31 cellular contexts compared by ENCODE assay signal in the genomic region with DNA sequence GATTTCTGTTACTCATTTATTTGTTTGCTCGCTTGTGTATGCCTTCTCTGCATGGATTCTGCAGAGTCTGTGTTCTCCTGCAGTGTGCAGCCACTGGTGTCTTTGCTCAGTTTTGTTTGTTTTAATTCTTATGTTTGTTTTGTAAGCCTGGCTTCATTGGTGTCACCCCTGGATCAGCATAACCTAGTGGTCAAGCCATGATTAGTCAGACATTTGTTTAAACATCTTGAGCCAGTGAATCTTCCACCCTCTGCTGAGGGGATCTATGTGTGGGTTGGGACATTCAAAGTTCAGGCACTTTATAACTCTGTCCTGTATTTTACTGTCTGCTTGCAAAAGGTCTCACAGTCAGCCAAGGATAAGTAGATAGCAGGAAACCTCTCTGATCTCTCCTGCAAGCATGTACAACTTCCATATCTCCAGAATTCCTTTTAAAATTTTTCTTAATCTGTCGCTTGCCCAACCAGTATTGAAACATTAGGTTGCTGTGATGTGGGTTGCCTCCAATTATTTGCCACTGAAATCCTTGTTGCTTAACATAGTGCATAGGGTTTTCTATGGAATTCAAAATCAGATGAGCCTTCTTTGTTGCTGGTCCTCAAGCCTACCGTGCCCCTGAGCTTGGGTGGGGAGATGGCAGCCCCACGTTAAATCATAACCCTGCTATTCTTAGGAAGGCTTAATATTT.
DNase-seq lines count a peak whose midpoint lies in the region; TF ChIP-seq lines count a peak whose summit lies in the region.
"Had no signal": no experiment of that assay in that cellular context is flagged by ENCODE, and none has a peak within 500 bp of the region (broad histone marks: within the 10 kb centered on the region; RNA-seq: fewer than 3 reads in every experiment).

No MANE protein-coding gene starts in this region.

- no peaks in the 10 kb centered on the region for H3K79me1 ChIP-seq in trophoblast cell (ENCODE audit: low read length)

- no peak overlapping the region for H3K27ac ChIP-seq in trophoblast cell (ENCODE audit: low read depth, low read length)
- H3K27ac ChIP-seq: ascending aorta, foreskin keratinocyte, prostate gland, transverse colon had no signal

- H3K27me3 ChIP-seq in trophoblast cell (ENCODE audit: insufficient read depth, low read length), result no peaks in the 10 kb centered on the region
- H3K27me3 ChIP-seq: ascending aorta, MG63, transverse colon had no signal

- no peaks in the 10 kb centered on the region for H3K79me2 ChIP-seq in trophoblast cell (ENCODE audit: control insufficient read depth, insufficient read depth, low read length, poor library complexity)

- H3K18ac ChIP-seq in trophoblast cell (ENCODE audit: low read length), result no peak overlapping the region

- no peak overlapping the region for H4K91ac ChIP-seq in trophoblast cell (ENCODE audit: low read depth, low read length)

- H3K4me1 ChIP-seq in trophoblast cell (ENCODE audit: control insufficient read depth in 1 of 2, insufficient read depth in 2 of 2, low read length in 2 of 2), result no peaks in the 10 kb centered on the region
- H3K4me1 ChIP-seq: ascending aorta, foreskin keratinocyte, prostate gland had no signal

- no peaks in the 10 kb centered on the region for H3K36me3 Mint-ChIP-seq in activated T-helper 2 cell treated with anti-CD3 and anti-CD28 coated beads, Interferon-gamma antibody, Interleukin-2, Interleukin-4, amounts not matched to agents 10 μg/mL and 5 μg/mL and 100 μg/mL, durations not matched to agents 14 hours and 24 hours and 36 hours (ENCODE audit: low read depth)
- H3K36me3 Mint-ChIP-seq: stimulated activated effector memory CD8-positive, alpha-beta T cell treated with anti-CD3 and anti-CD28 coated beads, Interleukin-12 subunit alpha, Interleukin-12 subunit beta, amount 100 ng/mL, for 72 hours had no signal

- H3K14ac ChIP-seq in trophoblast cell (ENCODE audit: low read length), result no peak overlapping the region

- TF ChIP-seq CTCF in fibroblast of villous mesenchyme (IDR thresholded peaks at IDR 0.05; ENCODE audit: insufficient read depth, low read depth, low read length), result no peak

- WGBS in trophoblast cell (ENCODE audit: extremely low coverage, insufficient coverage, insufficient read length), result no CpG with 5 or more reads among the region's 4 CpGs

- no peak overlapping the region for H2BK120ac ChIP-seq in trophoblast cell (ENCODE audit: insufficient read depth, low read length, poor library complexity)

- H3K4me2 ChIP-seq in trophoblast cell (ENCODE audit: low read length), result no peak overlapping the region
- H3K4me2 ChIP-seq: GM23338 had no signal

- H3K4me3 Mint-ChIP-seq in activated T-helper 2 cell treated with anti-CD3 and anti-CD28 coated beads, Interferon-gamma antibody, Interleukin-2, Interleukin-4, amounts not matched to agents 10 μg/mL and 5 μg/mL and 100 μg/mL, durations not matched to agents 14 hours and 24 hours and 36 hours (ENCODE audit: low read depth), result no peak overlapping the region
- H3K4me3 Mint-ChIP-seq: activated naive CD8-positive, alpha-beta T cell treated with anti-CD3 and anti-CD28 coated beads, Interleukin-2, amount 10 ng/mL, durations not matched to agents 7 days and 5 days; activated T-cell treated with anti-CD3 and anti-CD28 coated beads, Interleukin-2, amount 50 U/mL, for 4 hours; dendritic cell treated with granulocyte-macrophage colony-stimulating factor and Interleukin-4, amounts not matched to agents 40 ng/mL and 50 ng/mL, for 4 days; endodermal cell; GM23338; mesothelial cell of epicardium; naive B cell; stimulated activated effector memory CD8-positive, alpha-beta T cell treated with anti-CD3 and anti-CD28 coated beads, Interleukin-12 subunit alpha, Interleukin-12 subunit beta, amount 100 ng/mL, for 72 hours had no signal

- no peak overlapping the region for H3K27ac Mint-ChIP-seq in activated T-helper 2 cell treated with anti-CD3 and anti-CD28 coated beads, Interferon-gamma antibody, Interleukin-2, Interleukin-4, amounts not matched to agents 10 μg/mL and 5 μg/mL and 100 μg/mL, durations not matched to agents 14 hours and 24 hours and 36 hours
- H3K27ac Mint-ChIP-seq: activated naive CD8-positive, alpha-beta T cell treated with anti-CD3 and anti-CD28 coated beads, Interleukin-2, amount 10 ng/mL, durations not matched to agents 7 days and 5 days; dendritic cell treated with granulocyte-macrophage colony-stimulating factor and Interleukin-4, amounts not matched to agents 40 ng/mL and 50 ng/mL, for 4 days; endodermal cell; GM23338; mesothelial cell of epicardium; naive B cell; stimulated activated effector memory CD8-positive, alpha-beta T cell treated with anti-CD3 and anti-CD28 coated beads, Interleukin-12 subunit alpha, Interleukin-12 subunit beta, amount 100 ng/mL, for 72 hours had no signal

- H3K4ac ChIP-seq in trophoblast cell (ENCODE audit: low read depth, low read length), result no peak overlapping the region

- H3K36me3 ChIP-seq in trophoblast cell (ENCODE audit: control insufficient read depth in 1 of 2, insufficient read depth in 2 of 2, low read length in 2 of 2), result no peaks in the 10 kb centered on the region
- H3K36me3 ChIP-seq: ascending aorta, MG63, prostate gland, transverse colon had no signal

- no peak overlapping the region for H2AFZ ChIP-seq in trophoblast cell (ENCODE audit: insufficient read depth, low read length, poor library complexity)
- H2AFZ ChIP-seq: GM23338 had no signal

- H3K4me3 ChIP-seq in fibroblast of villous mesenchyme (ENCODE audit: low read depth, low read length), result no peak overlapping the region
- H3K4me3 ChIP-seq in trophoblast cell (ENCODE audit: low read depth, low read length), result no peak overlapping the region
- H3K4me3 ChIP-seq: ascending aorta, GM23338, MG63, prostate gland, transverse colon had no signal

- no peak overlapping the region for H2BK12ac ChIP-seq in trophoblast cell (ENCODE audit: low read length)

- peaks cover 4% of the 10 kb centered on the region for H3K27me3 Mint-ChIP-seq in activated T-helper 2 cell treated with anti-CD3 and anti-CD28 coated beads, Interferon-gamma antibody, Interleukin-2, Interleukin-4, amounts not matched to agents 10 μg/mL and 5 μg/mL and 100 μg/mL, durations not matched to agents 14 hours and 24 hours and 36 hours (ENCODE audit: low read depth)

- peaks cover 6% of the 10 kb centered on the region for H3K9me3 Mint-ChIP-seq in activated T-helper 2 cell treated with anti-CD3 and anti-CD28 coated beads, Interferon-gamma antibody, Interleukin-2, Interleukin-4, amounts not matched to agents 10 μg/mL and 5 μg/mL and 100 μg/mL, durations not matched to agents 14 hours and 24 hours and 36 hours

- DNase-seq in DMS53 (lab: John Stamatoyannopoulos, UW), result peak; percentile 86
- DNase-seq in NCI-H748 (lab: John Stamatoyannopoulos, UW; ENCODE audit: unreplicated experiment), result peak; percentile 48
- peak; percentile 49 for DNase-seq in fibroblast of villous mesenchyme (ENCODE audit: low read depth)
- DNase-seq in trophoblast cell, result peak; percentile 30 to 74
- DNase-seq in NCI-H2081 (lab: John Stamatoyannopoulos, UW), result no peak
- no peak for DNase-seq in GM03348 (ENCODE audit: low spot score)
- DNase-seq in activated T-helper 2 cell treated with anti-CD3 and anti-CD28 coated beads, Interferon-gamma antibody, Interleukin-2, Interleukin-4, amounts not matched to agents 10 μg/mL and 5 μg/mL and 100 μg/mL, durations not matched to agents 14 hours and 24 hours and 36 hours (ENCODE audit: low spot score), result no peak
- DNase-seq in Ammon's horn (ENCODE audit: low spot score), result no peak
- DNase-seq: activated gamma-delta T cell treated with Interleukin-2 at 50 U/mL for 16 hours; activated naive CD8-positive, alpha-beta T cell treated with anti-CD3 and anti-CD28 coated beads, Interleukin-2, amount 10 ng/mL, durations not matched to agents 7 days and 5 days; activated T-cell treated with anti-CD3 and anti-CD28 coated beads, Interleukin-2, amount 50 U/mL, for 4 hours; central memory CD4-positive, alpha-beta T cell; DND-41; endodermal cell; foreskin keratinocyte; head of caudate nucleus; KG1; kidney; MG63; naive B cell; NCI-H1105; NCI-H1930; NCI-H524 treated with DMSO at 0.1 percent for 48 hours; stimulated activated CD4-positive, alpha-beta T cell treated with anti-CD3 and anti-CD28 coated beads, Interleukin-15, amount 100 ng/mL, for 24 hours; transverse colon had no signal

- intact Hi-C loops in activated T-helper 2 cell treated with anti-CD3 and anti-CD28 coated beads, Interferon-gamma antibody, Interleukin-2, Interleukin-4, amounts not matched to agents 10 μg/mL and 5 μg/mL and 100 μg/mL, durations not matched to agents 14 hours and 24 hours and 36 hours (cut with micrococcal nuclease), result no loop called here

- H4K8ac ChIP-seq in trophoblast cell (ENCODE audit: low read depth, low read length), result no peak overlapping the region

- H2BK5ac ChIP-seq in trophoblast cell (ENCODE audit: low read depth, low read length, poor library complexity), result no peak overlapping the region

- no peak overlapping the region for H4K12ac ChIP-seq in trophoblast cell (ENCODE audit: low read depth, low read length)

- H2AK5ac ChIP-seq in trophoblast cell (ENCODE audit: low read length), result no peak overlapping the region

- no peak overlapping the region for H3K9ac ChIP-seq in trophoblast cell (ENCODE audit: low read length)

- no peak overlapping the region for H3K23ac ChIP-seq in trophoblast cell (ENCODE audit: low read length)

- no peaks in the 10 kb centered on the region for H3K9me3 ChIP-seq in trophoblast cell (ENCODE audit: insufficient read depth, low read depth, low read length)
- H3K9me3 ChIP-seq: prostate gland had no signal

- no peaks in the 10 kb centered on the region for H3K4me1 Mint-ChIP-seq in activated T-helper 2 cell treated with anti-CD3 and anti-CD28 coated beads, Interferon-gamma antibody, Interleukin-2, Interleukin-4, amounts not matched to agents 10 μg/mL and 5 μg/mL and 100 μg/mL, durations not matched to agents 14 hours and 24 hours and 36 hours (ENCODE audit: low read depth)
- H3K4me1 Mint-ChIP-seq: activated naive CD8-positive, alpha-beta T cell treated with anti-CD3 and anti-CD28 coated beads, Interleukin-2, amount 10 ng/mL, durations not matched to agents 7 days and 5 days; endodermal cell; GM23338; mesothelial cell of epicardium; naive B cell; stimulated activated effector memory CD8-positive, alpha-beta T cell treated with anti-CD3 and anti-CD28 coated beads, Interleukin-12 subunit alpha, Interleukin-12 subunit beta, amount 100 ng/mL, for 72 hours had no signal

Comparison
In these comparisons a context has a peak if more than half of its experiments do, and no peak if none do; other contexts are left out.
1. DNase-seq: peak in DMS53 (single experiment), NCI-H748 (single experiment), fibroblast of villous mesenchyme (single experiment) and trophoblast cell (2 of 2); none in NCI-H2081 (0 of 2), GM03348 (single experiment), activated T-helper 2 cell treated with anti-CD3 and anti-CD28 coated beads, Interferon-gamma antibody, Interleukin-2, Interleukin-4, amounts not matched to agents 10 μg/mL and 5 μg/mL and 100 μg/mL, durations not matched to agents 14 hours and 24 hours and 36 hours (single experiment) and Ammon's horn (single experiment).